In the genomic region with DNA sequence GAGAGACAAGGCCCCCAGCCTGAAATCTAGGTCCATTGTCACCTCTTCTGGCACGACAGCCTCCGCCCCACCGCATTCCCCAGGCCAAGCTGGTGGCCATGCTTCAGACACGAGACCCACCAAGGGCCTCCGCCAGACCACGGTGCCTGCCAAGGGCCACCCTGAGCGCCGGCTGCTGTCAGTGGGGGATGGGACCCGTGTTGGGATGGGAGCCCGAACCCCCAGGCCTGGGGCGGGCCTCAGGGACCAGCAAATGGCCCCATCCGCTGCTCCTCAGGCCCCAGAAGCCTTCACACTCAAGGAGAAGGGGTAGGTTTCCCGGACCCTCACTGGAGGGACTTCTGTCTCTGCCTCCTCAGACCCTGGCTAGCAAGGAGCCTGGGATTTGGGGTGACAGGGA, we compare ENCODE assay signal across 11 cellular contexts. TPM values are rescaled to one million over a fixed set of nuclear protein-coding genes. Genes with fewer than 3 reads are reported as not detected.
DNase-seq lines count a peak whose midpoint lies in the region; ATAC-seq, FAIRE-seq and TF ChIP-seq lines count a peak whose summit lies in the region.
"Had no signal": no experiment of that assay in that cellular context is flagged by ENCODE, and none has a peak within 500 bp of the region (broad histone marks: within the 10 kb centered on the region; RNA-seq: fewer than 3 reads in every experiment).

No MANE protein-coding gene starts in this region.

- H3K9me3 ChIP-seq in KOPT-K1 (ENCODE audit: insufficient read depth, low read length, poor library complexity, severe bottlenecking) (no peaks in the 10 kb centered on the region), GM12878 (replicated peaks; ENCODE audit: control insufficient read depth, insufficient read depth, low read length) (no peaks in the 10 kb centered on the region), neural cell (ENCODE audit: low read length) (no peaks in the 10 kb centered on the region)
- H3K9me3 ChIP-seq: thyroid gland had no signal

- no peak for TF ChIP-seq EP300 in GM12878 (IDR thresholded peaks at IDR 0.05; ENCODE audit: borderline replicate concordance in 1 of 2, control insufficient read depth in 1 of 2, low read depth in 2 of 2, low read length in 2 of 2)
- TF ChIP-seq EP300 in neural cell (conservative IDR thresholded peaks at IDR 0.05; ENCODE audit: poor library complexity, severe bottlenecking) = no peak

- H3K4me2 ChIP-seq in GM12878 (ENCODE audit: control insufficient read depth, insufficient read depth) (peak overlapping the region; percentile 96), neural cell (ENCODE audit: low read length) (peak overlapping the region; percentile 70)

- in situ Hi-C loops in GM12878 (cut with MboI) = no loop called here

- 79% methylated on average over 13 of the region's 13 CpGs for WGBS in GM12878 (ENCODE audit: insufficient coverage, insufficient replicate concordance, low lambda C conversion rate, missing lambda C conversion rate)

- H3K9me2 ChIP-seq in neural cell (ENCODE audit: insufficient read depth, low read length) = no peaks in the 10 kb centered on the region

- no peak overlapping the region for H2AFZ ChIP-seq in GM12878 (ENCODE audit: control insufficient read depth, low read depth, low read length)
- H2AFZ ChIP-seq in neural cell (ENCODE audit: low read depth, low read length) = no peak overlapping the region

- FAIRE-seq in GM12878 (lab: Jason Lieb, UNC) = no peak

- TF ChIP-seq POLR2A in GM12878 (IDR thresholded peaks at IDR 0.05; ENCODE audit: low read depth, low read length) = no peak

- SMC1A ChIA-PET in GM12878 (lab: Charles Lee; ENCODE audit: uncharacterized antibody, unreplicated experiment) = no interaction called here

- H3K27me3 ChIP-seq in GM12878 (replicated peaks in 1 of 2; ENCODE audit: control insufficient read depth in 2 of 2, insufficient read depth in 2 of 2, low read length in 1 of 2) = no peaks in the 10 kb centered on the region
- H3K27me3 ChIP-seq in neural cell (ENCODE audit: insufficient read depth, low read depth, low read length) = no peaks in the 10 kb centered on the region
- H3K27me3 ChIP-seq: thyroid gland had no signal

- DNase-seq in GM12878 (ENCODE audit: low read depth, low spot score) (no peak), GM19240 (ENCODE audit: insufficient read length, low spot score) (no peak), HPDE6-E6E7 (ENCODE audit: extremely low spot score) (no peak)
- DNase-seq: caudate nucleus; stimulated activated CD4-positive, alpha-beta T cell treated with anti-CD3 and anti-CD28 coated beads, Interleukin-2, amount 100 ng/mL, for 48 hours; thyroid gland had no signal

- RAD21 ChIA-PET in GM12878 (lab: Charles Lee; ENCODE audit: unreplicated experiment) = interaction anchor here (1.5 to 2.4 kb wide), 2 partner anchors 14 to 27 kb away, joined by 5 to 8 read pairs; a partner anchor contains a TSS

- intact Hi-C loops in GM12878 (cut with micrococcal nuclease; ENCODE audit: unreplicated experiment) = no loop called here

- H3K9ac ChIP-seq in GM12878 (ENCODE audit: control insufficient read depth, insufficient read depth, low read length) (peak overlapping the region; percentile 58), neural cell (ENCODE audit: low read length) (peak overlapping the region; percentile 55)

- H3K79me2 ChIP-seq in GM12878 (ENCODE audit: control insufficient read depth, insufficient read depth, low read length) = peaks cover 6% of the 10 kb centered on the region
- no peaks in the 10 kb centered on the region for H3K79me2 ChIP-seq in neural cell (replicated peaks; ENCODE audit: insufficient read depth, low read length)

- TF ChIP-seq RAD21 in GM12878 (IDR thresholded peaks at IDR 0.05; ENCODE audit: insufficient read depth, low read depth, low read length) (no peak), neural cell (conservative IDR thresholded peaks at IDR 0.05) (no peak)

- H4K20me1 ChIP-seq in GM12878 (ENCODE audit: control insufficient read depth, insufficient read depth) (no peaks in the 10 kb centered on the region), neural cell (ENCODE audit: insufficient read depth) (no peaks in the 10 kb centered on the region)

- POLR2A ChIA-PET in GM12878 (lab: Charles Lee) = interaction anchor here (1.4 kb wide), 1 partner anchor 64 kb away, joined by 3 read pairs; no protein-coding TSS in a partner anchor

- H3K36me3 ChIP-seq in KOPT-K1 (ENCODE audit: insufficient read depth, low read length) = peaks cover 58% of the 10 kb centered on the region
- H3K36me3 ChIP-seq in GM12878 (ENCODE audit: control insufficient read depth in 2 of 2, insufficient read depth in 2 of 2, low read length in 1 of 2) = peaks cover 5 to 13% of the 10 kb centered on the region in 2 experiments; a peak in 3 of 4 replicates
- H3K36me3 ChIP-seq in neural cell (ENCODE audit: insufficient read depth, low read length) = no peaks in the 10 kb centered on the region
- H3K36me3 ChIP-seq: thyroid gland had no signal

- H3K27ac ChIP-seq in KOPT-K1 (ENCODE audit: low read depth, low read length, poor library complexity, severe bottlenecking) (peak overlapping the region; percentile 76), GM12878 (ENCODE audit: control insufficient read depth, insufficient read depth) (no peak overlapping the region), neural cell (ENCODE audit: low read length) (no peak overlapping the region)
- H3K27ac ChIP-seq: thyroid gland had no signal

- ATAC-seq in GM12878 (no peak), HG03432 (IDR thresholded peaks at IDR 0.05; ENCODE audit: unreplicated experiment) (no peak)

- CTCF ChIA-PET in GM12878 (lab: Yijun Ruan, JAX) = interaction anchor here (0.6 to 2.2 kb wide), 2 partner anchors 8 to 74 kb away, joined by 3 to 5 read pairs; no protein-coding TSS in a partner anchor

- H3K4me1 ChIP-seq in GM12878 (ENCODE audit: control insufficient read depth, insufficient read depth, low read length) = peaks cover 8% of the 10 kb centered on the region; the same call in 1 of the 2 replicates

- H3K4me3 ChIP-seq in GM08714 (ENCODE audit: low read length) = peak overlapping the region; percentile 86; the same call in 1 of the 2 replicates
- peak overlapping the region; percentile 73 for H3K4me3 ChIP-seq in GM12878
- peak overlapping the region; percentile 66 for H3K4me3 ChIP-seq in neural cell (ENCODE audit: low read length)

- BruUV-seq in GM12878 (replicated peaks; lab: Mats Ljungman, UMichigan) = no TSS peak

- no peaks in the 10 kb centered on the region for H3F3A ChIP-seq in neural cell (ENCODE audit: insufficient read depth, low read length, poor library complexity, severe bottlenecking)

- TF ChIP-seq CTCF in GM12878 (IDR thresholded peaks at IDR 0.05 in 2 of 3, conservative IDR thresholded peaks at IDR 0.05 in 1 of 3; ENCODE audit: control insufficient read depth in 2 of 3, extremely low read depth in 1 of 3, insufficient read depth in 1 of 3, low read depth in 3 of 3, low read length in 3 of 3) (no peak), neural cell (IDR thresholded peaks at IDR 0.05; ENCODE audit: poor library complexity, severe bottlenecking) (no peak)

RNA-seq across cellular contexts. Expression of a gene that starts 1.0 kb away (rescaled TPM):
- 15.9 and 19.2 TPM in 2 replicates for total RNA-seq in GM12878 (2013; cell fraction: nucleolus; rRNA removed)
- total RNA-seq in GM12878 (2014; rRNA removed) (38.0 and 38.9 TPM in 2 replicates), GM12878 (2014; rRNA removed; fragmentation: Illumina TruSeq; extraction: Trizol) (9.2 and 10.4 TPM in 2 replicates), GM12878 (2021) (24.9 and 30.8 TPM in 2 replicates)
- polyA plus RNA-seq in GM12878 (2011; ENCODE audit: low read depth) = 2.7 TPM
- polyA plus RNA-seq in GM12878 (2011; rRNA removed) (2.9 and 6.7 TPM in 2 replicates), GM12878 (2014; fragmentation: Illumina TruSeq; extraction: Trizol) (2.9 and 7.4 TPM in 2 replicates), GM12878 (2014; fragmentation: Nextera tagmentation; extraction: Ambion mirVana) (1 to 10 TPM in 1 of 2 experiments, under 1 TPM in 1; 0.23 to 2.5 TPM), GM12878 (2014; rRNA removed) (27.8 and 35.3 TPM in 2 replicates), GM12878 (2016; fragmentation: Nextera tagmentation; extraction: Ambion mirVana) (10 to 100 TPM; 40.4 to 47.9 TPM), neural cell (27.6 and 31.5 TPM in 2 replicates)
- polyA plus RNA-seq in GM12878 (2011; cell fraction: cytosol; rRNA removed) = 8.0 and 16.1 TPM in 2 replicates
- polyA plus RNA-seq in GM12878 (2011; cell fraction: nucleus; rRNA removed) = 84.2 and 116 TPM in 2 replicates
- polyA plus RNA-seq in GM12878 (2012) = 8.3 and 8.8 TPM in 2 replicates
- polyA minus RNA-seq in GM12878 (2011; rRNA and poly(A)+ RNA removed) = 3.1 and 10.9 TPM in 2 replicates
- 2.7 and 6.4 TPM in 2 replicates for polyA minus RNA-seq in GM12878 (2011; cell fraction: cytosol; rRNA and poly(A)+ RNA removed)
- 22.4 and 41.5 TPM in 2 replicates for polyA minus RNA-seq in GM12878 (2011; cell fraction: nucleus; rRNA and poly(A)+ RNA removed)
- 6.4 and 9.3 TPM in 2 replicates for polyA minus RNA-seq in neural cell

RNA-seq across cellular contexts. Expression of a gene that starts 10.2 kb away (rescaled TPM):
- total RNA-seq in GM12878 (2013; cell fraction: nucleolus; rRNA removed) = 1.1 and 1.9 TPM in 2 replicates
- not detected in 2 replicates for total RNA-seq in GM12878 (2014; rRNA removed)
- total RNA-seq in GM12878 (2014; rRNA removed; fragmentation: Illumina TruSeq; extraction: Trizol) = not detected in 2 replicates
- not detected in 2 replicates for total RNA-seq in GM12878 (2021)
- not detected for polyA plus RNA-seq in GM12878 (2011; ENCODE audit: low read depth)
- polyA plus RNA-seq in GM12878 (2011; rRNA removed) = not detected in 2 replicates
- 0.04 and 0.07 TPM in 2 replicates for polyA plus RNA-seq in GM12878 (2011; cell fraction: cytosol; rRNA removed)
- polyA plus RNA-seq in GM12878 (2011; cell fraction: nucleus; rRNA removed) = 0.42 and 0.63 TPM in 2 replicates
- 0.08 TPM in 1 of 2 replicates, not detected in the other for polyA plus RNA-seq in GM12878 (2012)
- polyA plus RNA-seq in GM12878 (2014; fragmentation: Illumina TruSeq; extraction: Trizol) = not detected in 2 replicates
- polyA plus RNA-seq in GM12878 (2014; fragmentation: Nextera tagmentation; extraction: Ambion mirVana) = not detected
- 0.04 and 0.22 TPM in 2 replicates for polyA plus RNA-seq in GM12878 (2014; rRNA removed)
- polyA plus RNA-seq in GM12878 (2016; fragmentation: Nextera tagmentation; extraction: Ambion mirVana) = not detected
- not detected in 2 replicates for polyA minus RNA-seq in GM12878 (2011; rRNA and poly(A)+ RNA removed)
- not detected in 2 replicates for polyA minus RNA-seq in GM12878 (2011; cell fraction: cytosol; rRNA and poly(A)+ RNA removed)
- 0.29 and 0.36 TPM in 2 replicates for polyA minus RNA-seq in GM12878 (2011; cell fraction: nucleus; rRNA and poly(A)+ RNA removed)
- polyA plus RNA-seq in neural cell = 1.2 and 2.4 TPM in 2 replicates
- 4.3 and 5.1 TPM in 2 replicates for polyA minus RNA-seq in neural cell
- total RNA-seq: myocyte had no signal

RNA-seq across cellular contexts. Expression of a gene that starts 14.0 kb away (rescaled TPM):
- 29.8 and 34.7 TPM in 2 replicates for total RNA-seq in GM12878 (2013; cell fraction: nucleolus; rRNA removed)
- 5.6 and 6.6 TPM in 2 replicates for total RNA-seq in GM12878 (2014; rRNA removed)
- total RNA-seq in GM12878 (2014; rRNA removed; fragmentation: Illumina TruSeq; extraction: Trizol) = 3.3 and 3.5 TPM in 2 replicates
- 7.9 and 9.6 TPM in 2 replicates for total RNA-seq in GM12878 (2021)
- 1.3 TPM for polyA plus RNA-seq in GM12878 (2011; ENCODE audit: low read depth)
- 3.4 and 4.3 TPM in 2 replicates for polyA plus RNA-seq in GM12878 (2011; rRNA removed)
- polyA plus RNA-seq in GM12878 (2011; cell fraction: cytosol; rRNA removed) = 4.9 and 6.5 TPM in 2 replicates
- 18.3 and 21.2 TPM in 2 replicates for polyA plus RNA-seq in GM12878 (2011; cell fraction: nucleus; rRNA removed)
- 2.5 and 2.8 TPM in 2 replicates for polyA plus RNA-seq in GM12878 (2012)
- polyA plus RNA-seq in GM12878 (2014; fragmentation: Illumina TruSeq; extraction: Trizol) = 2.6 and 2.7 TPM in 2 replicates
- 1 to 10 TPM; 1.1 to 1.5 TPM for polyA plus RNA-seq in GM12878 (2014; fragmentation: Nextera tagmentation; extraction: Ambion mirVana)
- polyA plus RNA-seq in GM12878 (2014; rRNA removed) = 5.7 and 6.9 TPM in 2 replicates
- 1 to 10 TPM; 4.6 to 5.8 TPM for polyA plus RNA-seq in GM12878 (2016; fragmentation: Nextera tagmentation; extraction: Ambion mirVana)
- 8.9 and 13.5 TPM in 2 replicates for polyA minus RNA-seq in GM12878 (2011; rRNA and poly(A)+ RNA removed)
- 4.0 and 4.5 TPM in 2 replicates for polyA minus RNA-seq in GM12878 (2011; cell fraction: cytosol; rRNA and poly(A)+ RNA removed)
- polyA minus RNA-seq in GM12878 (2011; cell fraction: nucleus; rRNA and poly(A)+ RNA removed) = 5.4 and 9.6 TPM in 2 replicates
- 27.1 and 30.1 TPM in 2 replicates for polyA plus RNA-seq in neural cell
- polyA minus RNA-seq in neural cell = 43.1 and 46.7 TPM in 2 replicates

RNA-seq across cellular contexts. Expression of a gene that starts 31.7 kb away (rescaled TPM):
- total RNA-seq in GM12878 (2013; cell fraction: nucleolus; rRNA removed) = 35.6 and 37.8 TPM in 2 replicates
- 44.1 and 50.3 TPM in 2 replicates for total RNA-seq in GM12878 (2014; rRNA removed)
- 23.5 and 27.1 TPM in 2 replicates for total RNA-seq in GM12878 (2014; rRNA removed; fragmentation: Illumina TruSeq; extraction: Trizol)
- total RNA-seq in GM12878 (2021) = 48.9 and 54.2 TPM in 2 replicates
- polyA plus RNA-seq in GM12878 (2011; ENCODE audit: low read depth) = 7.0 TPM
- 9.1 and 16.3 TPM in 2 replicates for polyA plus RNA-seq in GM12878 (2011; rRNA removed)
- polyA plus RNA-seq in GM12878 (2011; cell fraction: cytosol; rRNA removed) = 28.3 and 29.8 TPM in 2 replicates
- 37.2 and 52.6 TPM in 2 replicates for polyA plus RNA-seq in GM12878 (2011; cell fraction: nucleus; rRNA removed)
- polyA plus RNA-seq in GM12878 (2012) = 13.5 and 17.0 TPM in 2 replicates
- 11.1 and 18.7 TPM in 2 replicates for polyA plus RNA-seq in GM12878 (2014; fragmentation: Illumina TruSeq; extraction: Trizol)
- polyA plus RNA-seq in GM12878 (2014; fragmentation: Nextera tagmentation; extraction: Ambion mirVana) = 1 to 10 TPM; 4.0 to 4.7 TPM
- 27.8 and 30.8 TPM in 2 replicates for polyA plus RNA-seq in GM12878 (2014; rRNA removed)
- 10 to 100 TPM; 59.1 to 63.2 TPM for polyA plus RNA-seq in GM12878 (2016; fragmentation: Nextera tagmentation; extraction: Ambion mirVana)
- 51.9 and 87.8 TPM in 2 replicates for polyA minus RNA-seq in GM12878 (2011; rRNA and poly(A)+ RNA removed)
- 38.4 and 38.9 TPM in 2 replicates for polyA minus RNA-seq in GM12878 (2011; cell fraction: cytosol; rRNA and poly(A)+ RNA removed)
- 26.7 and 43.5 TPM in 2 replicates for polyA minus RNA-seq in GM12878 (2011; cell fraction: nucleus; rRNA and poly(A)+ RNA removed)
- 5.2 and 5.7 TPM in 2 replicates for polyA plus RNA-seq in neural cell
- polyA minus RNA-seq in neural cell = 16.6 and 21.4 TPM in 2 replicates

RNA-seq across cellular contexts. Expression of a gene that starts 52.8 kb away (rescaled TPM):
- 23.2 and 35.0 TPM in 2 replicates for total RNA-seq in GM12878 (2013; cell fraction: nucleolus; rRNA removed)
- total RNA-seq in GM12878 (2014; rRNA removed) (14.0 and 19.1 TPM in 2 replicates), GM12878 (2014; rRNA removed; fragmentation: Illumina TruSeq; extraction: Trizol) (8.2 and 10.4 TPM in 2 replicates), GM12878 (2021) (127 and 135 TPM in 2 replicates)
- polyA plus RNA-seq in GM12878 (2011; ENCODE audit: low read depth) = 42.6 TPM
- polyA plus RNA-seq in GM12878 (2011; rRNA removed) (1.5 and 5.9 TPM in 2 replicates), GM12878 (2014; fragmentation: Illumina TruSeq; extraction: Trizol) (8.7 and 17.6 TPM in 2 replicates), GM12878 (2014; fragmentation: Nextera tagmentation; extraction: Ambion mirVana) (10 to 100 TPM in 1 of 2 experiments, 1 to 10 TPM in 1; 2.4 to 16.5 TPM), GM12878 (2014; rRNA removed) (32.2 and 53.4 TPM in 2 replicates), GM12878 (2016; fragmentation: Nextera tagmentation; extraction: Ambion mirVana) (100 to 1,000 TPM; 107 to 115 TPM), neural cell (89.7 and 100 TPM in 2 replicates)
- polyA plus RNA-seq in GM12878 (2011; cell fraction: cytosol; rRNA removed) = 17.1 and 29.2 TPM in 2 replicates
- polyA plus RNA-seq in GM12878 (2011; cell fraction: nucleus; rRNA removed) = 23.8 and 36.7 TPM in 2 replicates
- polyA plus RNA-seq in GM12878 (2012) = 148 and 155 TPM in 2 replicates
- 7.2 and 8.9 TPM in 2 replicates for polyA minus RNA-seq in GM12878 (2011; rRNA and poly(A)+ RNA removed)
- polyA minus RNA-seq in GM12878 (2011; cell fraction: cytosol; rRNA and poly(A)+ RNA removed) = 44.1 and 66.7 TPM in 2 replicates
- 8.8 and 18.3 TPM in 2 replicates for polyA minus RNA-seq in GM12878 (2011; cell fraction: nucleus; rRNA and poly(A)+ RNA removed)
- 42.8 and 46.3 TPM in 2 replicates for polyA minus RNA-seq in neural cell
